ENCODE assay signal across 1 cellular context in genomic region chr3:63970596-63971468, GRCh38.
TF ChIP-seq lines count a peak whose summit lies in the region.

No MANE protein-coding gene starts in this region.

TF ChIP-seq in WTC11, 78 proteins besides CTCF, POLR2A, EP300 and RAD21 (continued from another document):
- TF ChIP-seq ZMAT4 (CRISPR knock-in tag; IDR thresholded peaks at IDR 0.05) (no peak), ZNF425 (CRISPR knock-in tag; conservative IDR thresholded peaks at IDR 0.05) (no peak), USF1 (CRISPR knock-in tag; IDR thresholded peaks at IDR 0.05) (no peak), GRHL2 (CRISPR knock-in tag; IDR thresholded peaks at IDR 0.05; ENCODE audit: insufficient replicate concordance, severe bottlenecking) (no peak)
- TF ChIP-seq, protein P1, sequence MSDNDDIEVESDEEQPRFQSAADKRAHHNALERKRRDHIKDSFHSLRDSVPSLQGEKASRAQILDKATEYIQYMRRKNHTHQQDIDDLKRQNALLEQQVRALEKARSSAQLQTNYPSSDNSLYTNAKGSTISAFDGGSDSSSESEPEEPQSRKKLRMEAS (CRISPR knock-in tag; IDR thresholded peaks at IDR 0.05): no peak
